In the genomic region with DNA sequence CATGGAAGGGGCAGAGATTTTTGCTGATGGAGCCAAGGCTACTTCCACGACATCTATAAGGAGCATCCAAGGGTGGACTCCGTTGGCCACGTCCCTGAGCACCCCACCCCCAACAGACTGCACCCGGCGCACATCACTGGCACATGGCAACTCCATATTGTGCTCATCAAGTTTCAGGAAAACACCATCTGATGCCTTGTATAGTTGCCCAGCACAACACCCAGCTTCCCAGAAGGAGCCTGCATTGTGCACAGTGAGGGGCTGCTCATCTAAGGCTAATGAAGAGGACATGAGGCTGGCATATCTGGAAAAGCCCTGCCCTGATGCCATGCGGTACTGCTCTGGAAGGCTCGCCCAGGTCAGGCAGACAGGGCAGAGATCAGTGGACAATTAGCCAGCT, we compare ENCODE assay signal across 18 cellular contexts. TPM values are rescaled to one million over a fixed set of nuclear protein-coding genes. Genes with fewer than 3 reads are reported as not detected.
"Had no signal": no experiment of that assay in that cellular context is flagged by ENCODE, and none has a peak within 500 bp of the region (broad histone marks: within the 10 kb centered on the region; RNA-seq: fewer than 3 reads in every experiment).

No MANE protein-coding gene starts in this region.

- FAIRE-seq: frontal cortex, small intestine had no signal

- H3K9me3 ChIP-seq: heart left ventricle, mucosa of descending colon, stomach, thoracic aorta, transverse colon had no signal

- H3K36me3 ChIP-seq: heart left ventricle, stomach, thoracic aorta, transverse colon had no signal

- DNase-seq: cortex of kidney; effector CD8-positive, alpha-beta T cell; heart left ventricle; hippocampal formation; kidney glomerular epithelial cell; mucosa of descending colon; naive thymus-derived CD8-positive, alpha-beta T cell; right cardiac atrium; small intestine; stimulated activated CD4-positive, alpha-beta T cell treated with anti-CD3 and anti-CD28 coated beads, Interleukin-12 subunit alpha, Interleukin-12 subunit beta, amount 100 ng/mL, for 4 hours; stimulated activated naive CD4-positive, alpha-beta T cell; stomach; substantia nigra; transverse colon had no signal

- H3K27ac ChIP-seq: dorsolateral prefrontal cortex, heart left ventricle, stomach, thoracic aorta, transverse colon had no signal

- H3K4me3 ChIP-seq: dorsolateral prefrontal cortex, heart left ventricle, mucosa of descending colon, stomach, thoracic aorta, transverse colon had no signal

- H3K27me3 ChIP-seq: dorsolateral prefrontal cortex, heart left ventricle, transverse colon had no signal

- ATAC-seq: heart left ventricle; mucosa of descending colon; naive thymus-derived CD8-positive, alpha-beta T cell; right cardiac atrium had no signal

RNA-seq across cellular contexts. Expression of gene CACNA2D2, which starts 15.0 kb away (rescaled TPM):
- total RNA-seq: glomerular endothelial cell had no signal
